Comparison of ENCODE assay signal across 27 cellular contexts in the genomic region with DNA sequence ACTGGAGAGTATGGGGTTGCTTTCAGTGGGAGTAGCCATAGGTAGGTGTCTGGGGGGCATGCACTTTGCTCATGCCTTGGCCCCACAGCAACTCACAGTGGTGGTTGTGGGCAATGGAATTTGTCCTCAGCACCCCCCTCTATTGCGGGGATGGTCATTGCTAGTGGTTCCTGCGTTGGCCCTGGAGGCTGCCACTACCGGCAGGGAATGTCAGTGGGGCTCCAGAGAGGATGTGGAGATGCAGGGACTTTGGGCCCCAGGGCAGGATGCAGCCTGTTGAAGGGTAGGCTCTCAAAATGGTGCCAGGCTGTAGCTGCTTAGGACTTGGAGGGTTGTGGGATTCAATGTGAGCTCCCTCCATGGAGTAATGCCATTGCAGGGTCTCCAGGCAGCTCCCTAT.
"Had no signal": no experiment of that assay in that cellular context is flagged by ENCODE, and none has a peak within 500 bp of the region (broad histone marks: within the 10 kb centered on the region; RNA-seq: fewer than 3 reads in every experiment).

No MANE protein-coding gene starts in this region.

- H3K9me3 ChIP-seq: colonic mucosa had no signal

- H3K4me1 ChIP-seq: ascending aorta, breast epithelium, colonic mucosa had no signal

- H3K36me3 ChIP-seq: ascending aorta, breast epithelium, cardiac muscle cell, colonic mucosa, WERI-Rb-1 had no signal

- ATAC-seq: activated CD4-positive, CD25-positive, alpha-beta regulatory T cell treated with anti-CD3 and anti-CD28 coated beads, Interleukin-2, amount 50 U/mL, for 24 hours; activated T-cell treated with anti-CD3 and anti-CD28 coated beads, Interleukin-2, amount 50 U/mL, for 72 hours; T-helper 17 cell had no signal

- H3K27ac ChIP-seq: ascending aorta, breast epithelium, cardiac muscle cell, colonic mucosa, epithelial cell of prostate, WERI-Rb-1 had no signal

- H3K27me3 ChIP-seq: ascending aorta, breast epithelium, cardiac muscle cell, colonic mucosa had no signal

- H3K4me3 ChIP-seq: ascending aorta, breast epithelium, cardiac muscle cell, colonic mucosa had no signal

- H3K27ac Mint-ChIP-seq: activated B cell treated with CpG ODN at 0.5 μM for 24 hours; activated CD4-positive, alpha-beta memory T cell treated with anti-CD3 and anti-CD28 coated beads, Interleukin-2, amount 10 ng/mL, durations not matched to agents 7 days and 5 days; activated naive CD4-positive, alpha-beta T cell treated with anti-CD3 and anti-CD28 coated beads, Interleukin-2, amount 10 ng/mL, durations not matched to agents 7 days and 5 days; activated naive CD8-positive, alpha-beta T cell treated with anti-CD3 and anti-CD28 coated beads, Interleukin-2, amount 10 ng/mL, durations not matched to agents 7 days and 5 days; activated T-cell treated with anti-CD3 and anti-CD28 coated beads, Interleukin-2, amount 50 U/mL, for 24 hours; activated T-cell treated with anti-CD3 and anti-CD28 coated beads, Interleukin-2, amount 50 U/mL, for 72 hours; brain; T-helper 17 cell; T-helper 2 cell treated with Interferon-gamma antibody and Interleukin-4, amounts not matched to agents 5 μg/mL and 100 μg/mL, for 36 hours had no signal

- H3K27me3 Mint-ChIP-seq: activated B cell treated with CpG ODN at 0.5 μM for 24 hours; activated CD4-positive, alpha-beta memory T cell treated with anti-CD3 and anti-CD28 coated beads, Interleukin-2, amount 10 ng/mL, durations not matched to agents 7 days and 5 days; activated naive CD4-positive, alpha-beta T cell treated with anti-CD3 and anti-CD28 coated beads, Interleukin-2, amount 10 ng/mL, durations not matched to agents 7 days and 5 days; activated naive CD8-positive, alpha-beta T cell treated with anti-CD3 and anti-CD28 coated beads, Interleukin-2, amount 10 ng/mL, durations not matched to agents 7 days and 5 days; activated T-cell treated with anti-CD3 and anti-CD28 coated beads, Interleukin-2, amount 50 U/mL, for 24 hours; brain; T-helper 17 cell had no signal

- H3K4me1 Mint-ChIP-seq: activated B cell treated with CpG ODN at 0.5 μM for 24 hours, T-helper 17 cell had no signal

- H3K4me3 Mint-ChIP-seq: activated B cell treated with CpG ODN at 0.5 μM for 24 hours; activated CD4-positive, alpha-beta memory T cell treated with anti-CD3 and anti-CD28 coated beads, Interleukin-2, amount 10 ng/mL, durations not matched to agents 7 days and 5 days; activated naive CD4-positive, alpha-beta T cell treated with anti-CD3 and anti-CD28 coated beads, Interleukin-2, amount 10 ng/mL, durations not matched to agents 7 days and 5 days; activated naive CD8-positive, alpha-beta T cell treated with anti-CD3 and anti-CD28 coated beads, Interleukin-2, amount 10 ng/mL, durations not matched to agents 7 days and 5 days; activated T-cell treated with anti-CD3 and anti-CD28 coated beads, Interleukin-2, amount 50 U/mL, for 24 hours; activated T-cell treated with anti-CD3 and anti-CD28 coated beads, Interleukin-2, amount 50 U/mL, for 72 hours; brain; T-helper 17 cell; T-helper 2 cell treated with Interferon-gamma antibody and Interleukin-4, amounts not matched to agents 5 μg/mL and 100 μg/mL, for 36 hours had no signal

- DNase-seq: activated B cell treated with CpG ODN at 0.5 μM for 24 hours; activated CD4-positive, alpha-beta memory T cell treated with anti-CD3 and anti-CD28 coated beads, Interleukin-2, amount 10 ng/mL, durations not matched to agents 7 days and 5 days; activated CD4-positive, alpha-beta T cell treated with anti-CD3 and anti-CD28 coated beads for 48 hours; activated CD4-positive, alpha-beta T cell treated with anti-CD3 and anti-CD28 coated beads, Interleukin-2, amount 50 U/mL, for 4 hours; activated gamma-delta T cell; activated naive CD4-positive, alpha-beta T cell; activated naive CD4-positive, alpha-beta T cell treated with anti-CD3 and anti-CD28 coated beads, Interleukin-2, amount 10 ng/mL, durations not matched to agents 7 days and 5 days; activated naive CD8-positive, alpha-beta T cell treated with anti-CD3 and anti-CD28 coated beads, Interleukin-2, amount 10 ng/mL, durations not matched to agents 7 days and 5 days; activated T-cell treated with anti-CD3 and anti-CD28 coated beads for 4 hours; activated T-cell treated with anti-CD3 and anti-CD28 coated beads, Interleukin-2, amount 50 U/mL, for 24 hours; activated T-cell treated with anti-CD3 and anti-CD28 coated beads, Interleukin-2, amount 50 U/mL, for 72 hours; central memory CD4-positive, alpha-beta T cell; cerebellar nuclear complex; colonic mucosa; effector CD8-positive, alpha-beta T cell; foreskin fibroblast; T-helper 1 cell; T-helper 17 cell; T1000; WERI-Rb-1 had no signal
